1 cellular context compared by ENCODE assay signal in the genomic region with DNA sequence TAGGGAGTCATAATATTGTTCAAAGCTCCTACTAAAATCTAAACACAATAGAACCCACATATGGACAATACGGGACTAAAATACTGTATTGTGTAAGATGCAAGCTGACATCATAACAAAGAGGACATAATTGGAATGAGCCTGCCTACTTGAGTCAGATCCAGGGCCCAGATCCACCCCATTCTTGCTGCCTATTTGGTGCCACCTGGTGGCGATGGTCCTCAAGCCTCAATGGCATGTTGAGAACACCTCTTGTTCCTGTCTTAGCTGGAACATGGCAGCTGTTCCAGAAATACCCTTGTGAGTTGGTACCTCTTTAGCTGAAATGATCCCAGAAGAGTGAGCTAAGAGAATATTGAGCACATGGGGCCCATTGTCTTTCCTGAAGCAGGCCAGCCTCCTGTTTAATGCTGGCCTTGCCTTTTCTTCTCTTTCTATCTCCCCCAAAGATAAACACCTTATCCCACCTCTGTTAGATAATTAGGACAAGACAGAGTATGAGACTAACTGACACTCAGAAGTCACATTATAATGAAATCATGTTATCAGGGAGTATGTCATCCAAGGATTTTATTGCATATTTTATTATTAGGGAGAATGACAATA.
TF ChIP-seq lines count a peak whose summit lies in the region.

No MANE protein-coding gene starts in this region.

TF ChIP-seq in liver, 16 proteins besides CTCF, POLR2A, EP300 and RAD21 (continued from another document):
- TF ChIP-seq HNF4G (IDR thresholded peaks at IDR 0.05): no peak
- no peak for TF ChIP-seq RXRA (IDR thresholded peaks at IDR 0.05)
- no peak for TF ChIP-seq JUND (IDR thresholded peaks at IDR 0.05)
- TF ChIP-seq FOXA1 (IDR thresholded peaks at IDR 0.05): no peak
- TF ChIP-seq HNF4A (conservative IDR thresholded peaks at IDR 0.05): no peak
- TF ChIP-seq EGR1 (IDR thresholded peaks at IDR 0.05; ENCODE audit: low read depth in 2 of 2): no peak
- TF ChIP-seq, protein P1, sequence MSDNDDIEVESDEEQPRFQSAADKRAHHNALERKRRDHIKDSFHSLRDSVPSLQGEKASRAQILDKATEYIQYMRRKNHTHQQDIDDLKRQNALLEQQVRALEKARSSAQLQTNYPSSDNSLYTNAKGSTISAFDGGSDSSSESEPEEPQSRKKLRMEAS (IDR thresholded peaks at IDR 0.05): no peak
- TF ChIP-seq YY1 (IDR thresholded peaks at IDR 0.05): no peak
- TF ChIP-seq NR2F2 (IDR thresholded peaks at IDR 0.05): no peak
- no peak for TF ChIP-seq SP1 (IDR thresholded peaks at IDR 0.05)
